ENCODE assay signal across 17 cellular contexts in the genomic region with DNA sequence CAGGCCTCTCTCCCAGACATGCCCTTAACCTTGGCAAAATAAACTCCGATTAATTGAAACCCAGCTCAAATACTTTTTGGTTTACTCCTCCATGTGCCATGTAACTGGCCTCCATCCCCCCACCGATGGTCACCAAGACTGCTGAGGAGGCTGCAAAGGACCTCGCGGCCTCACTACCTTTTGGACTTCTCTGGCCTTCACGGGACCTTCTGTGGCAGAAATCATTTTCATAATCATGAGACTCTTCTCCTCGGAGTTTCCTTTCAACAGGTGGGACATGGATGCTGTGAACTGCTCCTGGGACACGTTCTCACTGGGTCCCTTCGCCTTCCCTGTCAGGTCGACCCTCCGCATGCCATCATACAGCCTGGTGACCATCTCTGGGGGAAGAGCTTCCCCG. TPM values are rescaled to one million over a fixed set of nuclear protein-coding genes. Genes with fewer than 3 reads are reported as not detected.
DNase-seq lines count a peak whose midpoint lies in the region; ATAC-seq and TF ChIP-seq lines count a peak whose summit lies in the region.
"Had no signal": no experiment of that assay in that cellular context is flagged by ENCODE, and none has a peak within 500 bp of the region (broad histone marks: within the 10 kb centered on the region; RNA-seq: fewer than 3 reads in every experiment).

No MANE protein-coding gene starts in this region.

- H3K4me3 Mint-ChIP-seq in activated naive CD4-positive, alpha-beta T cell treated with anti-CD3 and anti-CD28 coated beads, Interleukin-2, amount 10 ng/mL, durations not matched to agents 7 days and 5 days, result no peak overlapping the region
- H3K4me3 Mint-ChIP-seq in endothelial cell (ENCODE audit: unreplicated experiment) (peak overlapping the region; percentile 48), T-helper 17 cell (no peak overlapping the region)
- no peak overlapping the region for H3K4me3 Mint-ChIP-seq in natural killer cell treated with Interleukin-12 subunit alpha and Interleukin-12 subunit beta and Interleukin-15 and Interleukin-18, amount 100 ng/mL, for 72 hours
- H3K4me3 Mint-ChIP-seq: HFFc6 had no signal

- peaks cover 66% of the 10 kb centered on the region for H3K36me3 Mint-ChIP-seq in activated naive CD4-positive, alpha-beta T cell treated with anti-CD3 and anti-CD28 coated beads, Interleukin-2, amount 10 ng/mL, durations not matched to agents 7 days and 5 days
- peaks cover 55% of the 10 kb centered on the region for H3K36me3 Mint-ChIP-seq in endothelial cell (ENCODE audit: low read depth, unreplicated experiment)
- H3K36me3 Mint-ChIP-seq in natural killer cell treated with Interleukin-12 subunit alpha and Interleukin-12 subunit beta and Interleukin-15 and Interleukin-18, amount 100 ng/mL, for 72 hours, result peaks cover 17% of the 10 kb centered on the region
- peaks cover 10% of the 10 kb centered on the region for H3K36me3 Mint-ChIP-seq in T-helper 17 cell (ENCODE audit: low read depth)

- H3K27me3 Mint-ChIP-seq in activated naive CD4-positive, alpha-beta T cell treated with anti-CD3 and anti-CD28 coated beads, Interleukin-2, amount 10 ng/mL, durations not matched to agents 7 days and 5 days, result no peaks in the 10 kb centered on the region
- H3K27me3 Mint-ChIP-seq in endothelial cell (ENCODE audit: unreplicated experiment), result peaks cover 3% of the 10 kb centered on the region
- H3K27me3 Mint-ChIP-seq in natural killer cell treated with Interleukin-12 subunit alpha and Interleukin-12 subunit beta and Interleukin-15 and Interleukin-18, amount 100 ng/mL, for 72 hours, result no peaks in the 10 kb centered on the region
- H3K27me3 Mint-ChIP-seq in T-helper 17 cell, result no peaks in the 10 kb centered on the region
- H3K27me3 Mint-ChIP-seq: CD4-positive, alpha-beta memory T cell had no signal

- CTCF ChIA-PET in activated naive CD4-positive, alpha-beta T cell treated with anti-CD3 and anti-CD28 coated beads, Interleukin-2, amount 10 ng/mL, durations not matched to agents 7 days and 5 days (lab: Charles Lee), result no interaction called here

- H3K27ac ChIP-seq in RWPE2 (ENCODE audit: poor library complexity, severe bottlenecking), result no peak overlapping the region
- H3K27ac ChIP-seq in stomach, result no peak overlapping the region
- H3K27ac ChIP-seq: A549, C4-2B had no signal

- ATAC-seq in RWPE2 (ENCODE audit: low read depth) (no peak), T-helper 17 cell (no peak)
- no peak for ATAC-seq in natural killer cell treated with Interleukin-12 subunit alpha and Interleukin-12 subunit beta and Interleukin-15 and Interleukin-18, amount 100 ng/mL, for 72 hours
- ATAC-seq: A549, HepG2 had no signal

- H3K27me3 ChIP-seq in RWPE2 (ENCODE audit: insufficient read depth, poor library complexity, severe bottlenecking), result no peaks in the 10 kb centered on the region
- H3K27me3 ChIP-seq in stomach, result no peaks in the 10 kb centered on the region
- H3K27me3 ChIP-seq: BE2C had no signal

- TF ChIP-seq CTCF in RWPE2 (IDR thresholded peaks at IDR 0.05; ENCODE audit: poor library complexity, severe bottlenecking), result no peak
- no peak for TF ChIP-seq CTCF in endothelial cell (IDR thresholded peaks at IDR 0.05; ENCODE audit: unreplicated experiment)
- TF ChIP-seq CTCF in stomach (IDR thresholded peaks at IDR 0.05), result no peak

- H3K4me3 ChIP-seq in RWPE2 (ENCODE audit: severe bottlenecking) (no peak overlapping the region), stomach (no peak overlapping the region)
- H3K4me3 ChIP-seq: A549 had no signal

- peaks cover 10% of the 10 kb centered on the region for H3K9me3 Mint-ChIP-seq in activated naive CD4-positive, alpha-beta T cell treated with anti-CD3 and anti-CD28 coated beads, Interleukin-2, amount 10 ng/mL, durations not matched to agents 7 days and 5 days
- H3K9me3 Mint-ChIP-seq in endothelial cell (ENCODE audit: unreplicated experiment), result peaks cover 4% of the 10 kb centered on the region
- H3K9me3 Mint-ChIP-seq in natural killer cell treated with Interleukin-12 subunit alpha and Interleukin-12 subunit beta and Interleukin-15 and Interleukin-18, amount 100 ng/mL, for 72 hours, result no peaks in the 10 kb centered on the region
- H3K9me3 Mint-ChIP-seq: HFFc6 had no signal

- peaks cover 18% of the 10 kb centered on the region for H3K4me1 ChIP-seq in RWPE2 (ENCODE audit: insufficient read depth, poor library complexity, severe bottlenecking)
- no peaks in the 10 kb centered on the region for H3K4me1 ChIP-seq in stomach
- H3K4me1 ChIP-seq: BE2C had no signal

- no peaks in the 10 kb centered on the region for H3K4me1 Mint-ChIP-seq in activated naive CD4-positive, alpha-beta T cell treated with anti-CD3 and anti-CD28 coated beads, Interleukin-2, amount 10 ng/mL, durations not matched to agents 7 days and 5 days
- H3K4me1 Mint-ChIP-seq in endothelial cell (ENCODE audit: unreplicated experiment) (no peaks in the 10 kb centered on the region), T-helper 17 cell (peaks cover 2% of the 10 kb centered on the region)
- no peaks in the 10 kb centered on the region for H3K4me1 Mint-ChIP-seq in natural killer cell treated with Interleukin-12 subunit alpha and Interleukin-12 subunit beta and Interleukin-15 and Interleukin-18, amount 100 ng/mL, for 72 hours (ENCODE audit: low read depth in 2 of 2)
- H3K4me1 Mint-ChIP-seq: CD4-positive, alpha-beta memory T cell had no signal

- WGBS in stomach, 5 donors, result 96 to 98% (median 97%) methylated on average over 11 of the region's 11 CpGs

- no peak for TF ChIP-seq EP300 in stomach (IDR thresholded peaks at IDR 0.05)

- H3K9me3 ChIP-seq in RWPE2 (ENCODE audit: severe bottlenecking) (no peaks in the 10 kb centered on the region), stomach (no peaks in the 10 kb centered on the region), T-helper 17 cell (ENCODE audit: control insufficient read depth, low read length, poor library complexity, severe bottlenecking) (no peaks in the 10 kb centered on the region)
- H3K9me3 ChIP-seq: A549, BE2C had no signal

- DNase-seq in activated naive CD4-positive, alpha-beta T cell treated with anti-CD3 and anti-CD28 coated beads, Interleukin-2, amount 10 ng/mL, durations not matched to agents 7 days and 5 days, result no peak
- no peak for DNase-seq in activated naive CD4-positive, alpha-beta T cell (lab: John Stamatoyannopoulos, UW)
- DNase-seq in RWPE2 (ENCODE audit: low spot score), result peak; percentile 23
- DNase-seq in endothelial cell (ENCODE audit: low spot score), result no peak
- DNase-seq in stomach, result peak; percentile 9
- DNase-seq in natural killer cell treated with Interleukin-12 subunit alpha and Interleukin-12 subunit beta and Interleukin-15 and Interleukin-18, amount 100 ng/mL, for 72 hours (ENCODE audit: low spot score), result no peak
- DNase-seq in T-helper 17 cell, result no peak
- DNase-seq: BE2C; CD4-positive, alpha-beta memory T cell; DMS153; DMS79 treated with DMSO at 0.1 percent for 48 hours; EL; HCEC 1CT; HFFc6 had no signal

- TF ChIP-seq POLR2A in stomach (IDR thresholded peaks at IDR 0.05), result no peak

- H3K27ac Mint-ChIP-seq in activated naive CD4-positive, alpha-beta T cell treated with anti-CD3 and anti-CD28 coated beads, Interleukin-2, amount 10 ng/mL, durations not matched to agents 7 days and 5 days, result peak overlapping the region; percentile 62
- H3K27ac Mint-ChIP-seq in endothelial cell (ENCODE audit: unreplicated experiment), result no peak overlapping the region
- no peak overlapping the region for H3K27ac Mint-ChIP-seq in natural killer cell treated with Interleukin-12 subunit alpha and Interleukin-12 subunit beta and Interleukin-15 and Interleukin-18, amount 100 ng/mL, for 72 hours
- H3K27ac Mint-ChIP-seq in T-helper 17 cell, result no peak overlapping the region
- H3K27ac Mint-ChIP-seq: HFFc6 had no signal

- intact Hi-C loops in stomach (cut with DNase I; ENCODE audit: low total_unique reads), result no loop called here

- peaks cover 97% of the 10 kb centered on the region for H3K36me3 ChIP-seq in RWPE2 (ENCODE audit: low read depth)
- peaks cover 23 to 84% (median 64%) of the 10 kb centered on the region in 4 donors for H3K36me3 ChIP-seq in stomach

RNA-seq across cellular contexts. Expression of gene MEAK7, which starts 9.0 kb away (rescaled TPM):
- total RNA-seq in endothelial cell (ENCODE audit: unreplicated experiment) (34.2 TPM), stomach (10 to 100 TPM in 2 of 5 donors, 1 to 10 TPM in 3; 5.8 to 21.1 (median 9.4) TPM), T-helper 17 cell (1 to 10 TPM; 5.7 to 8.9 TPM)
- 1 to 10 TPM; 3.9 to 7.0 (median 6.8) TPM for polyA plus RNA-seq in stomach
- 10 to 100 TPM in 1 of 2 donors, 1 to 10 TPM in 1; 9.4 to 10.0 TPM for total RNA-seq in natural killer cell treated with Interleukin-12 subunit alpha and Interleukin-12 subunit beta and Interleukin-15 and Interleukin-18, amount 100 ng/mL, for 72 hours

Comparison
In these comparisons a context has a peak if more than half of its experiments do, and no peak if none do; other contexts are left out.
1. DNase-seq: peak in RWPE2 (single experiment) and stomach (single experiment); none in activated naive CD4-positive, alpha-beta T cell treated with anti-CD3 and anti-CD28 coated beads, Interleukin-2, amount 10 ng/mL, durations not matched to agents 7 days and 5 days (single experiment), activated naive CD4-positive, alpha-beta T cell (0 of 4), endothelial cell (single experiment), natural killer cell treated with Interleukin-12 subunit alpha and Interleukin-12 subunit beta and Interleukin-15 and Interleukin-18, amount 100 ng/mL, for 72 hours (single experiment) and T-helper 17 cell (0 of 3).